ENCODE assay signal across 8 cellular contexts in genomic region chr20:58908216-58908615, GRCh38. TPM values are rescaled to one million over a fixed set of nuclear protein-coding genes. Genes with fewer than 3 reads are reported as not detected.
DNase-seq lines count a peak whose midpoint lies in the region; ATAC-seq, FAIRE-seq and TF ChIP-seq lines count a peak whose summit lies in the region.

No MANE protein-coding gene starts in this region.

- H3K27ac ChIP-seq in CD4-positive, alpha-beta memory T cell (ENCODE audit: low read depth, low read length): peak overlapping the region; percentile 23
- peak overlapping the region; percentile 38 for H3K27ac ChIP-seq in mammary epithelial cell (ENCODE audit: insufficient read depth, low read depth, low read length)

- H3K4me3 ChIP-seq in CD4-positive, alpha-beta memory T cell (ENCODE audit: low read length in 2 of 2): no peak overlapping the region
- H3K4me3 ChIP-seq in mammary epithelial cell (replicated peaks in 1 of 3; ENCODE audit: insufficient read depth in 1 of 3, low read depth in 2 of 3, low read length in 3 of 3): no peak overlapping the region

- H3K27me3 Mint-ChIP-seq in CD4-positive, alpha-beta memory T cell: peaks cover 0 to 2% of the 10 kb centered on the region in 2 donors
- no peaks in the 10 kb centered on the region for H3K27me3 Mint-ChIP-seq in nephron progenitor cell (ENCODE audit: low read depth, poor library complexity)

- FAIRE-seq in frontal cortex (lab: Jason Lieb, UNC): no peak

- POLR2A ChIA-PET in CD4-positive, alpha-beta memory T cell (lab: Charles Lee; ENCODE audit: partially characterized antibody): interaction anchor here (1.3 to 1.9 kb wide), 2 partner anchors 10 to 19 kb away, joined by 5 to 8 read pairs; no protein-coding TSS in a partner anchor

- H3K4me3 Mint-ChIP-seq in CD4-positive, alpha-beta memory T cell: peak overlapping the region; percentile 34 to 91 (median 79)
- H3K4me3 Mint-ChIP-seq in nephron progenitor cell: peak overlapping the region; percentile 76

- no peak overlapping the region for H3K9ac ChIP-seq in mammary epithelial cell (ENCODE audit: insufficient read depth, low read length)

- ATAC-seq in HG02943 (IDR thresholded peaks at IDR 0.05; ENCODE audit: low read depth, unreplicated experiment): peak; percentile 13
- ATAC-seq in GM18519 (IDR thresholded peaks at IDR 0.05; ENCODE audit: low FRiP score, unreplicated experiment): no peak

- H3K36me3 Mint-ChIP-seq in CD4-positive, alpha-beta memory T cell: peaks cover 79 to 85% of the 10 kb centered on the region in 2 donors
- peaks cover 95% of the 10 kb centered on the region for H3K36me3 Mint-ChIP-seq in nephron progenitor cell (ENCODE audit: low read depth)

- peaks cover 30% of the 10 kb centered on the region for H3K4me1 ChIP-seq in CD4-positive, alpha-beta memory T cell (ENCODE audit: insufficient read depth, low read length)
- H3K4me1 ChIP-seq in mammary epithelial cell (ENCODE audit: insufficient read depth, low read length): peaks cover 18% of the 10 kb centered on the region

- no peak for TF ChIP-seq CTCF in mammary epithelial cell (conservative IDR thresholded peaks at IDR 0.05 in 1 of 2, IDR thresholded peaks at IDR 0.05 in 1 of 2; ENCODE audit: extremely low read depth in 1 of 2, insufficient read depth in 1 of 2, low read depth in 1 of 2, low read length in 2 of 2)
- no peak for TF ChIP-seq CTCF in nephron progenitor cell (IDR thresholded peaks at IDR 0.05)

- DNase-seq in CD4-positive, alpha-beta memory T cell: no peak
- DNase-seq in mammary epithelial cell (no peak), nephron progenitor cell (no peak), HuH-7 (ENCODE audit: low spot score) (no peak), frontal cortex (ENCODE audit: low spot score in 2 of 2) (no peak), RKO (ENCODE audit: low spot score) (no peak)

- H3K4me2 ChIP-seq in mammary epithelial cell (ENCODE audit: insufficient read depth, low read depth, low read length): no peak overlapping the region

- peaks cover 0 to 2% (median 0%) of the 10 kb centered on the region in 8 donors for H3K9me3 Mint-ChIP-seq in CD4-positive, alpha-beta memory T cell
- H3K9me3 Mint-ChIP-seq in nephron progenitor cell: no peaks in the 10 kb centered on the region

- peaks cover 68% of the 10 kb centered on the region for H3K36me3 ChIP-seq in CD4-positive, alpha-beta memory T cell (ENCODE audit: insufficient read depth, low read length)
- H3K36me3 ChIP-seq in mammary epithelial cell (ENCODE audit: insufficient read depth, low read length): peaks cover 46% of the 10 kb centered on the region

- peaks cover 29 to 71% (median 46%) of the 10 kb centered on the region in 4 donors for H3K4me1 Mint-ChIP-seq in CD4-positive, alpha-beta memory T cell
- H3K4me1 Mint-ChIP-seq in nephron progenitor cell: peaks cover 59% of the 10 kb centered on the region

- H3K79me2 ChIP-seq in mammary epithelial cell (ENCODE audit: insufficient read depth, low read length): peaks cover 9% of the 10 kb centered on the region

- 96% methylated on average over 4 of the region's 4 CpGs for WGBS in mammary epithelial cell (ENCODE audit: low coverage, missing lambda C conversion rate)

- no peaks in the 10 kb centered on the region for H4K20me1 ChIP-seq in mammary epithelial cell (ENCODE audit: insufficient read depth, low read length)

- no peak overlapping the region for H2AFZ ChIP-seq in mammary epithelial cell (ENCODE audit: low read depth, low read length)

- H3K9me3 ChIP-seq in CD4-positive, alpha-beta memory T cell (ENCODE audit: control insufficient read depth in 1 of 2, low read length in 2 of 2): no peaks in the 10 kb centered on the region
- H3K9me3 ChIP-seq in mammary epithelial cell (replicated peaks; ENCODE audit: insufficient read depth, low read length): no peaks in the 10 kb centered on the region

- no peaks in the 10 kb centered on the region for H3K27me3 ChIP-seq in CD4-positive, alpha-beta memory T cell (ENCODE audit: insufficient read depth, low read length)
- no peaks in the 10 kb centered on the region for H3K27me3 ChIP-seq in mammary epithelial cell (ENCODE audit: insufficient read depth, low read length)

- in situ Hi-C loops in mammary epithelial cell (cut with MboI; ENCODE audit: low sequenced_read_pairs in 2 of 2): no loop called here

- intact Hi-C loops in CD4-positive, alpha-beta memory T cell (cut with micrococcal nuclease): loop anchor here (2.0 kb wide), 1 partner anchor 15 kb away; no protein-coding TSS in a partner anchor
- intact Hi-C loops in mammary epithelial cell (cut with micrococcal nuclease): loop anchor here (5.0 kb wide), 1 partner anchor 74 kb away; the partner anchor contains the start of gene NELFCD

- dilution Hi-C loops in mammary epithelial cell (cut with HindIII; ENCODE audit: low sequenced_read_pairs): no loop called here

- H3K27ac Mint-ChIP-seq in CD4-positive, alpha-beta memory T cell: peak overlapping the region; percentile 78 to 97 (median 92)
- H3K27ac Mint-ChIP-seq in nephron progenitor cell: peak overlapping the region; percentile 99

- BruUV-seq in mammary epithelial cell (replicated peaks; lab: Mats Ljungman, UMichigan): no TSS peak

- CTCF ChIA-PET in CD4-positive, alpha-beta memory T cell (lab: Charles Lee; ENCODE audit: partially characterized antibody): interaction anchor here (1.5 kb wide), 1 partner anchor 31 kb away, joined by 3 read pairs; no protein-coding TSS in a partner anchor
- CTCF ChIA-PET in mammary epithelial cell (lab: Charles Lee; ENCODE audit: low non-redundant PET): no interaction called here

RNA-seq across cellular contexts. Expression of gene GNAS, which starts 55.7 kb away (rescaled TPM):
- 100 to 1,000 TPM; 641 to 645 TPM for total RNA-seq in CD4-positive, alpha-beta memory T cell
- polyA plus RNA-seq in CD4-positive, alpha-beta memory T cell: 100 to 1,000 TPM in 1 of 2 donors, 10 to 100 TPM in 1; 70.1 to 184 TPM
- total RNA-seq in mammary epithelial cell (100 to 1,000 TPM; 289 to 682 TPM), frontal cortex (481 TPM)
- 1,072 TPM for polyA plus RNA-seq in mammary epithelial cell
- polyA minus RNA-seq in mammary epithelial cell: 1,722 TPM

RNA-seq across cellular contexts. Expression of gene GNAS-AS1, which starts 57.5 kb away (rescaled TPM):
- total RNA-seq in CD4-positive, alpha-beta memory T cell: 1 to 10 TPM in 1 of 2 experiments, under 1 TPM in 1; 0.94 to 1.1 TPM
- not detected for polyA plus RNA-seq in CD4-positive, alpha-beta memory T cell
- total RNA-seq in mammary epithelial cell: under 1 TPM; 0.33 to 0.73 TPM
- polyA plus RNA-seq in mammary epithelial cell: 0.27 TPM
- not detected for polyA minus RNA-seq in mammary epithelial cell
- 1.2 TPM for total RNA-seq in frontal cortex
